16 cellular contexts compared by ENCODE assay signal in the genomic region with DNA sequence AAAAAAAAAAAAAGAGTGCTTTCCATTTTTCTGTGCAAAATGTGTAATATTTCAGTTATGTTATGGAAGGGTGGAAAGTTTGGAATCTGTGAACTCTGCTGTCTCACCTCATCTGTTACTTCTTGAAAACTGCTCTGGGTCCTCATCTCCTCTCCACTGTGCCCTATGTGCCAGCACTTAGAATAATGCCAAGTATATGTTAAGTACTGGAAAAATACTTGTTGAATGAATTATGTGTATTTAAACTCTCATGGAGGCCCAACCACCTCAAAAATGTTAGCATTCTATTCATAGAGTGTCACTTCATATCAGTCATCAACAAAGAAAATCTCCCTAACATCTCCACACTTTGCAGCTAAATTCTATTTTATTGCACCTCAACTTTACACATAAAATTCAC. TPM values are rescaled to one million over a fixed set of nuclear protein-coding genes. Genes with fewer than 3 reads are reported as not detected.
DNase-seq lines count a peak whose midpoint lies in the region; ATAC-seq and TF ChIP-seq lines count a peak whose summit lies in the region.
"Had no signal": no experiment of that assay in that cellular context is flagged by ENCODE, and none has a peak within 500 bp of the region (broad histone marks: within the 10 kb centered on the region; RNA-seq: fewer than 3 reads in every experiment).

No MANE protein-coding gene starts in this region.

- DNase-seq in HS-5 (ENCODE audit: low read depth) = peak; percentile 2
- no peak for DNase-seq in smooth muscle cell (lab: John Stamatoyannopoulos, UW; ENCODE audit: unreplicated experiment)
- DNase-seq in NCI-H2081 treated with DMSO at 0.1 percent for 48 hours (lab: John Stamatoyannopoulos, UW) = no peak
- DNase-seq in pons (ENCODE audit: low spot score) = no peak
- no peak for DNase-seq in NCI-H1092 treated with DMSO at 0.1 percent for 48 hours (lab: John Stamatoyannopoulos, UW)
- DNase-seq: activated CD8-positive, alpha-beta memory T cell treated with anti-CD3 and anti-CD28 coated beads for 24 hours; glutamatergic neuron; NCI-H1930 had no signal

- no peak overlapping the region for H3K4me3 ChIP-seq in smooth muscle cell
- H3K4me3 ChIP-seq: cardiac muscle cell, esophagus muscularis mucosa, GM23248, prostate gland, thoracic aorta had no signal

- H4K20me1 ChIP-seq in smooth muscle cell (ENCODE audit: low read depth) = no peaks in the 10 kb centered on the region

- no peaks in the 10 kb centered on the region for H3K27me3 ChIP-seq in smooth muscle cell (ENCODE audit: low read depth)
- H3K27me3 ChIP-seq: cardiac muscle cell, esophagus muscularis mucosa had no signal

- H3K4me1 ChIP-seq in smooth muscle cell (ENCODE audit: low read depth) = no peaks in the 10 kb centered on the region
- H3K4me1 ChIP-seq: prostate gland had no signal

- no peak overlapping the region for H2AFZ ChIP-seq in smooth muscle cell (ENCODE audit: low read depth)
- H2AFZ ChIP-seq: GM23248 had no signal

- no peaks in the 10 kb centered on the region for H3K79me2 ChIP-seq in smooth muscle cell (ENCODE audit: low read depth)

- H3K27ac ChIP-seq in smooth muscle cell (ENCODE audit: low read depth) = no peak overlapping the region
- H3K27ac ChIP-seq: cardiac muscle cell, esophagus muscularis mucosa, GM23248, prostate gland, thoracic aorta had no signal

- H3K36me3 ChIP-seq in smooth muscle cell (ENCODE audit: low read depth) = no peaks in the 10 kb centered on the region
- H3K36me3 ChIP-seq: cardiac muscle cell, esophagus muscularis mucosa, prostate gland, thoracic aorta had no signal

- no peak for TF ChIP-seq CTCF in smooth muscle cell (IDR thresholded peaks at IDR 0.05; ENCODE audit: borderline replicate concordance, insufficient read depth, poor library complexity, severe bottlenecking)

- H3K9me3 ChIP-seq in smooth muscle cell (replicated peaks; ENCODE audit: low read depth) = no peaks in the 10 kb centered on the region
- H3K9me3 ChIP-seq: esophagus muscularis mucosa, prostate gland, thoracic aorta had no signal

- no peaks in the 10 kb centered on the region for H3F3A ChIP-seq in smooth muscle cell (ENCODE audit: low read depth)

- peak overlapping the region; percentile 7 for H3K4me2 ChIP-seq in smooth muscle cell

- peak; percentile 12 for ATAC-seq in GM18870 (IDR thresholded peaks at IDR 0.05; ENCODE audit: unreplicated experiment)
- ATAC-seq in HG02678 (IDR thresholded peaks at IDR 0.05; ENCODE audit: unreplicated experiment) = peak; percentile 8
- ATAC-seq in GM21619 (IDR thresholded peaks at IDR 0.05; ENCODE audit: unreplicated experiment) = no peak

- no peak overlapping the region for H3K9ac ChIP-seq in smooth muscle cell (ENCODE audit: low read depth)
- H3K9ac ChIP-seq: GM23248 had no signal

RNA-seq across cellular contexts. Expression of a gene that starts 46.0 kb away (rescaled TPM):
- total RNA-seq in smooth muscle cell = 16.1 and 16.2 TPM in 2 replicates
- 3.7 and 10.0 TPM in 2 replicates for polyA plus RNA-seq in smooth muscle cell
